8 cellular contexts compared by ENCODE assay signal in genomic region chr9:94639045-94639995, GRCh38. TPM values are rescaled to one million over a fixed set of nuclear protein-coding genes. Genes with fewer than 3 reads are reported as not detected.
DNase-seq lines count a peak whose midpoint lies in the region; ATAC-seq, FAIRE-seq and TF ChIP-seq lines count a peak whose summit lies in the region.

Gene FBP1 (minus strand): TSS chr9:94639518. CDS start chr9:94639310, 208 bp downstream.

- DNase-seq in AG09309 (ENCODE audit: low read depth) (no peak), GM23248 (peak; percentile 48), T follicular helper cell (ENCODE audit: low read depth) (peak; percentile 9), body of pancreas (peak; percentile 61 to 72 (median 67)), kidney (peak; percentile 84), cortex of kidney (lab: John Stamatoyannopoulos, UW) (no peak)
- DNase-seq in stimulated activated CD4-positive, alpha-beta T cell treated with anti-CD3 and anti-CD28 coated beads, Interleukin-1b, Interleukin-23, amount 100 ng/mL, for 48 hours: peak; percentile 23

- in situ Hi-C loops in GM23248 (cut with MboI): no loop called here

- H3K4me1 ChIP-seq in GM23248 (ENCODE audit: insufficient read depth) (no peaks in the 10 kb centered on the region), body of pancreas (peaks cover 22% of the 10 kb centered on the region), kidney (ENCODE audit: control insufficient read depth in 1 of 2, insufficient read depth in 1 of 2, low read depth in 1 of 2, low read length in 2 of 2) (peaks cover 0 to 4% of the 10 kb centered on the region in 2 donors)

- 0 out of 2 replicates have a peak within 1 kb of the TSS, but pooled peaks have one; percentile 36 for H3K9ac ChIP-seq in GM23248
- H3K9ac ChIP-seq in kidney (ENCODE audit: low read length in 2 of 2): peak within 1 kb of the TSS; percentile 24 to 82

- FAIRE-seq in kidney (lab: Jason Lieb, UNC): no peak

- 8 to 13% methylated on average over 35 to 58 of the region's 80 CpGs for WGBS in GM23248 (ENCODE audit: low coverage in 1 of 2, low lambda C conversion rate in 2 of 2, missing lambda C conversion rate in 2 of 2), 2 experiments
- 2 to 5% methylated on average over 24 to 60 of the region's 80 CpGs for WGBS in body of pancreas, 2 donors

- TF ChIP-seq CTCF in AG09309 (IDR thresholded peaks at IDR 0.05; ENCODE audit: control insufficient read depth, insufficient read depth, low read depth, low read length, missing control alignments): no peak
- no peak for TF ChIP-seq CTCF in body of pancreas (IDR thresholded peaks at IDR 0.05)
- TF ChIP-seq CTCF in kidney (IDR thresholded peaks at IDR 0.05; ENCODE audit: borderline replicate concordance, extremely low read depth, insufficient read depth): no peak

- H3K4me3 ChIP-seq in AG09309 (ENCODE audit: control insufficient read depth, low read depth, low read length) (peak within 1 kb of the TSS; percentile 45), GM23248 (peak within 1 kb of the TSS; percentile 68), body of pancreas (peak within 1 kb of the TSS; percentile 61 to 71), kidney (ENCODE audit: low read length in 2 of 2) (peak within 1 kb of the TSS; percentile 65 to 80)

- H3K27ac ChIP-seq in GM23248: no peak within 1 kb of the TSS
- H3K27ac ChIP-seq in body of pancreas: peak within 1 kb of the TSS; percentile 43 to 82 (median 72)
- H3K27ac ChIP-seq in kidney (ENCODE audit: low read depth in 2 of 2, low read length in 2 of 2): peak within 1 kb of the TSS; percentile 63 to 90

- H3K9me3 ChIP-seq in GM23248 (ENCODE audit: low read depth): no peaks in the 10 kb centered on the region
- H3K9me3 ChIP-seq in body of pancreas: no peaks in the 10 kb centered on the region
- no peaks in the 10 kb centered on the region for H3K9me3 ChIP-seq in kidney (ENCODE audit: control insufficient read depth in 1 of 2, low read length in 2 of 2)

- peak; percentile 75 for ATAC-seq in body of pancreas
- no peak for ATAC-seq in GM19452 (IDR thresholded peaks at IDR 0.05; ENCODE audit: unreplicated experiment)

- H3F3A ChIP-seq in GM23248 (ENCODE audit: insufficient read depth): no peaks in the 10 kb centered on the region

- peak within 1 kb of the TSS; percentile 70 for H2AFZ ChIP-seq in GM23248

- peaks cover 33% of the 10 kb centered on the region for H3K27me3 ChIP-seq in GM23248 (replicated peaks; ENCODE audit: insufficient read depth)
- H3K27me3 ChIP-seq in body of pancreas: no peaks in the 10 kb centered on the region

- no peaks in the 10 kb centered on the region for H3K9me2 ChIP-seq in GM23248 (ENCODE audit: insufficient read depth)

- TF ChIP-seq POLR2A in body of pancreas (IDR thresholded peaks at IDR 0.05): peak; percentile 36 to 59 (median 55)

- H4K20me1 ChIP-seq in GM23248 (ENCODE audit: insufficient read depth): no peaks in the 10 kb centered on the region

- H3K36me3 ChIP-seq in GM23248 (ENCODE audit: low read depth) (no peaks in the 10 kb centered on the region), body of pancreas (replicated peaks in 1 of 2; ENCODE audit: insufficient read depth in 1 of 2, low read depth in 2 of 2) (no peaks in the 10 kb centered on the region), kidney (ENCODE audit: control insufficient read depth in 1 of 2, insufficient read depth in 2 of 2, low read length in 2 of 2) (no peaks in the 10 kb centered on the region)

- no peaks in the 10 kb centered on the region for H3K79me2 ChIP-seq in GM23248 (ENCODE audit: insufficient read depth)

- intact Hi-C loops in body of pancreas (cut with DNase I) (no loop called here), kidney (cut with DNase I) (no loop called here)

- peak within 1 kb of the TSS; percentile 75 for H3K4me2 ChIP-seq in GM23248 (ENCODE audit: unreplicated experiment)

RNA-seq across cellular contexts. Expression of gene FBP1, which starts in this region (rescaled TPM):
- not detected in 2 replicates for total RNA-seq in GM23248 (2014; rRNA removed; shearing (Covaris generic))
- polyA plus RNA-seq in GM23248 (2016; fragmentation: Nextera tagmentation; extraction: Ambion mirVana) (not detected in 2 replicates), kidney (ENCODE audit: insufficient read depth, low read depth, low replicate concordance) (266 TPM)
- total RNA-seq in body of pancreas (10 to 100 TPM; 28.5 to 39.9 TPM), kidney (27.3 TPM)

Comparison
In these comparisons a context has a peak if more than half of its experiments do, and no peak if none do; other contexts are left out.
1. RNA of gene FBP1 (total RNA-seq): 28.5 to 39.9 TPM in body of pancreas and 27.3 TPM in kidney (single experiment); not detected in GM23248; every median in the first group is over 10 times any median in the second.
2. RNA of gene FBP1 (polyA plus RNA-seq): 266 TPM in kidney (single experiment); not detected in GM23248; every median in the first group is over 100 times any median in the second.
3. Peak in DNase-seq, H3K4me3 ChIP-seq, H3K9ac ChIP-seq and H3K4me2 ChIP-seq in GM23248; RNA of the gene not detected or under 1 TPM.
4. DNase-seq: peak in T follicular helper cell (single experiment), body of pancreas (4 of 4), kidney (single experiment) and stimulated activated CD4-positive, alpha-beta T cell treated with anti-CD3 and anti-CD28 coated beads, Interleukin-1b, Interleukin-23, amount 100 ng/mL, for 48 hours (single experiment); none in AG09309 (single experiment) and cortex of kidney (single experiment).
5. Peak in every context shown above with its lines, with median percentiles within 50 percentile points of each other: H3K4me3 ChIP-seq.